12 cellular contexts compared by ENCODE assay signal in the genomic region with DNA sequence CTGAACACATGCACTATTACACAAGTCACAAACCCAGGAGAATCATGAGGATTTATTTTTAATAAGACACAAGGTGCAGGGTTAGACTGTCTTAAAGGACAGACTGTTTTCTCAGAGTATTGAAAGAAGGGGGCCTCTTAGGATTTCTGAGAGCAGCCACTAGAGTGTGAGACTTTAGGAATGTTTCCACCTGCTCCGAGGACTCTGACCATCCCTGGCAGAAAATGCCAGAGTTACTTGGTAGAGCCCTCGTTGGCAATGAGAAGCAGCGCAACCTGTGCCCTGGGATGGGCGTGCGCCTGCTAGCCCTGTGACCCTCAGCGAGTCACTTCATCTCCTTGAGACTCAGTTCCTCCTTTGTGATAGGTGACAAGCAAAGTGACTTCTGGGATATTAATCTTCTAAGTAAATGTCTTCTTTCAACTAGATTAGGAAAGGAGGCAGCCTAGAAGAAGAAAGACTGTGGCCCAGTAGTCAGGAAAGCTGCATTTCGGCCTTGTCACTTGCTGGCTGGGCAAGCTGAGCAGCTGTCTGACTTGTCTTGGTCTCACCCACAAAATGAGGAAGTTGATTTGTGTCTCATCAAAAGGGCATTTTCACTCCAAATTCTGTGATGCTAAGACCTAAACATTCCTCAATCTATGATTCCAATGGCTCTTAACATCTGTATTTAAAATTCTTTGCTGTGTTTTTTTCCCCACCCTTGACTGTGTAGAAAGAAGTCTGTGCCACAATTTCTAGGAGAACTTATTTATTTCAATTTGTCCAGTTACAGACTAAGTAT.
DNase-seq lines count a peak whose midpoint lies in the region; ATAC-seq and TF ChIP-seq lines count a peak whose summit lies in the region.
"Had no signal": no experiment of that assay in that cellular context is flagged by ENCODE, and none has a peak within 500 bp of the region (broad histone marks: within the 10 kb centered on the region; RNA-seq: fewer than 3 reads in every experiment).

No MANE protein-coding gene starts in this region.

- BruUV-seq in PC-9 (replicated peaks; lab: Mats Ljungman, UMichigan): no TSS peak

- no peaks in the 10 kb centered on the region for H3K27me3 Mint-ChIP-seq in memory B cell

- H3K79me2 ChIP-seq in PC-9 (ENCODE audit: low read depth): no peaks in the 10 kb centered on the region

- H3K4me1 Mint-ChIP-seq in memory B cell: peaks cover 5% of the 10 kb centered on the region

- H3K4me3 Mint-ChIP-seq in memory B cell: no peak overlapping the region

- H3K9me3 Mint-ChIP-seq in memory B cell: no peaks in the 10 kb centered on the region
- peaks cover 0 to under 1% of the 10 kb centered on the region in 2 donors for H3K9me3 Mint-ChIP-seq in activated naive CD4-positive, alpha-beta T cell treated with anti-CD3 and anti-CD28 coated beads, Interleukin-2, amount 50 U/mL, for 72 hours

- intact Hi-C loops in PC-9 (cut with micrococcal nuclease; ENCODE audit: unreplicated experiment): no loop called here

- no peak for TF ChIP-seq CTCF in PC-9 (conservative IDR thresholded peaks at IDR 0.05)
- no peak for TF ChIP-seq CTCF in coronary artery (IDR thresholded peaks at IDR 0.05)

- ATAC-seq in GM21825 (IDR thresholded peaks at IDR 0.05; ENCODE audit: unreplicated experiment): peak; percentile 50
- peak; percentile 69 for ATAC-seq in memory B cell (ENCODE audit: low read depth)
- ATAC-seq in activated naive CD4-positive, alpha-beta T cell treated with anti-CD3 and anti-CD28 coated beads, Interleukin-2, amount 50 U/mL, for 72 hours: no peak
- ATAC-seq in HG03139 (IDR thresholded peaks at IDR 0.05; ENCODE audit: unreplicated experiment): no peak
- no peak for ATAC-seq in HG03442 (IDR thresholded peaks at IDR 0.05; ENCODE audit: unreplicated experiment)

- H4K20me1 ChIP-seq in PC-9 (ENCODE audit: insufficient read depth): no peaks in the 10 kb centered on the region

- H3K4me2 ChIP-seq in PC-9: no peak overlapping the region

- no peaks in the 10 kb centered on the region for H3K36me3 Mint-ChIP-seq in memory B cell
- peaks cover 0 to 8% of the 10 kb centered on the region in 2 donors for H3K36me3 Mint-ChIP-seq in activated naive CD4-positive, alpha-beta T cell treated with anti-CD3 and anti-CD28 coated beads, Interleukin-2, amount 50 U/mL, for 72 hours

- peaks cover 8% of the 10 kb centered on the region for H3F3A ChIP-seq in PC-9 (ENCODE audit: insufficient read depth, low read depth)

- H3K4me3 ChIP-seq in PC-9 (no peak overlapping the region), coronary artery (no peak overlapping the region)

- no peaks in the 10 kb centered on the region for H3K27me3 ChIP-seq in PC-9 (ENCODE audit: insufficient read depth, low read depth)

- no peaks in the 10 kb centered on the region for H3K36me3 ChIP-seq in PC-9 (ENCODE audit: low read depth)

- H2AFZ ChIP-seq in PC-9: no peak overlapping the region

- H3K27ac ChIP-seq in PC-9: peak overlapping the region; percentile 51; the same call in 1 of the 2 replicates
- H3K27ac ChIP-seq in coronary artery: no peak overlapping the region
- H3K27ac ChIP-seq: C4-2B had no signal

- peak; percentile 42 for DNase-seq in EL
- DNase-seq in PC-9: peak; percentile 12 to 45
- peak in 1 of 2 donors; percentile 5 for DNase-seq in memory B cell (ENCODE audit: low spot score in 2 of 2)
- DNase-seq in activated naive CD4-positive, alpha-beta T cell treated with anti-CD3 and anti-CD28 coated beads, Interleukin-2, amount 50 U/mL, for 72 hours (ENCODE audit: low spot score in 2 of 2): no peak
- DNase-seq in coronary artery (ENCODE audit: low spot score): no peak
- DNase-seq: activated effector memory CD4-positive, alpha-beta T cell treated with anti-CD3 and anti-CD28 coated beads, Interleukin-2, amount 50 U/mL, for 16 hours; NCI-H82; posterior cingulate gyrus had no signal

- no peaks in the 10 kb centered on the region for H3K9me3 ChIP-seq in PC-9 (ENCODE audit: insufficient read depth, low read depth)

- H3K27ac Mint-ChIP-seq in memory B cell: no peak overlapping the region
- H3K27ac Mint-ChIP-seq in activated naive CD4-positive, alpha-beta T cell treated with anti-CD3 and anti-CD28 coated beads, Interleukin-2, amount 50 U/mL, for 72 hours: no peak overlapping the region

- no peaks in the 10 kb centered on the region for H3K9me2 ChIP-seq in PC-9 (ENCODE audit: insufficient read depth)

- CTCF ChIA-PET in PC-9 (lab: Charles Lee): interaction anchor here (0.6 kb wide), 1 partner anchor 446 kb away, joined by 3 read pairs; no protein-coding TSS in a partner anchor

- peaks cover 33% of the 10 kb centered on the region for H3K4me1 ChIP-seq in PC-9 (replicated peaks; ENCODE audit: insufficient read depth)

- POLR2A ChIA-PET in PC-9 (lab: Charles Lee; ENCODE audit: unreplicated experiment): interaction anchor here (0.6 to 0.7 kb wide), 2 partner anchors 7 to 716 kb away, joined by 3 to 8 read pairs; no protein-coding TSS in a partner anchor

Comparison
In these comparisons a context has a peak if more than half of its experiments do, and no peak if none do; other contexts are left out.
1. DNase-seq: peak in EL (single experiment) and PC-9 (2 of 2); none in activated naive CD4-positive, alpha-beta T cell treated with anti-CD3 and anti-CD28 coated beads, Interleukin-2, amount 50 U/mL, for 72 hours (0 of 2) and coronary artery (single experiment).
2. ATAC-seq: peak in GM21825 (single experiment) and memory B cell (single experiment); none in activated naive CD4-positive, alpha-beta T cell treated with anti-CD3 and anti-CD28 coated beads, Interleukin-2, amount 50 U/mL, for 72 hours (0 of 2), HG03139 (single experiment) and HG03442 (single experiment).